ENCODE assay signal across 8 cellular contexts in genomic region chr22:36481393-36482168, GRCh38. TPM values are rescaled to one million over a fixed set of nuclear protein-coding genes. Genes with fewer than 3 reads are reported as not detected.
A peak's percentile ranks its signal among the peaks of the same experiment; 100 is the strongest.
DNase-seq lines count a peak whose midpoint lies in the region; ATAC-seq, FAIRE-seq and TF ChIP-seq lines count a peak whose summit lies in the region.

A gene with protein sequence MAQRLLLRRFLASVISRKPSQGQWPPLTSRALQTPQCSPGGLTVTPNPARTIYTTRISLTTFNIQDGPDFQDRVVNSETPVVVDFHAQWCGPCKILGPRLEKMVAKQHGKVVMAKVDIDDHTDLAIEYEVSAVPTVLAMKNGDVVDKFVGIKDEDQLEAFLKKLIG (minus strand): TSS chr22:36481640. CDS start chr22:36480837, 803 bp downstream.

- no peaks in the 10 kb centered on the region for H3K9me3 Mint-ChIP-seq in astrocyte (ENCODE audit: unreplicated experiment)

- peaks cover 30% of the 10 kb centered on the region for H3K79me2 ChIP-seq in astrocyte (ENCODE audit: insufficient read depth, low read length)

- H3K27me3 ChIP-seq in astrocyte (ENCODE audit: insufficient read depth, low read length) (no peaks in the 10 kb centered on the region), right cardiac atrium (ENCODE audit: control insufficient read depth, insufficient read depth) (no peaks in the 10 kb centered on the region), rectal smooth muscle tissue (ENCODE audit: control insufficient read depth, insufficient read depth, low read length) (no peaks in the 10 kb centered on the region), aorta (ENCODE audit: control insufficient read depth in 1 of 2, insufficient read depth in 2 of 2, low read length in 1 of 2) (no peaks in the 10 kb centered on the region)

- H3K4me3 ChIP-seq in astrocyte (ENCODE audit: insufficient read depth, low read depth, low read length) (peak within 1 kb of the TSS; percentile 77), right cardiac atrium (ENCODE audit: low read length) (peak within 1 kb of the TSS; percentile 50), rectal smooth muscle tissue (ENCODE audit: low read length) (peak within 1 kb of the TSS; percentile 90), aorta (ENCODE audit: low read length in 2 of 2) (peak within 1 kb of the TSS; percentile 68 to 77)

- no peak for TF ChIP-seq CTCF in astrocyte (IDR thresholded peaks at IDR 0.05; ENCODE audit: insufficient read depth, low read depth, low read length)

- intact Hi-C loops in right cardiac atrium (cut with DNase I) (loop anchor here in 1 of 4 donors (10.0 kb wide), 1 partner anchor 327 kb away; no protein-coding TSS in a partner anchor), aorta (cut with DNase I) (no loop called here)

- H3K4me3 Mint-ChIP-seq in astrocyte (ENCODE audit: unreplicated experiment) = peak within 1 kb of the TSS; percentile 96

- H3K27ac ChIP-seq in astrocyte (ENCODE audit: low read depth, low read length) (peak within 1 kb of the TSS; percentile 82), right cardiac atrium (ENCODE audit: low read length) (peak within 1 kb of the TSS; percentile 95), rectal smooth muscle tissue (ENCODE audit: low read depth, low read length) (peak within 1 kb of the TSS; percentile 97), aorta (ENCODE audit: low read depth in 1 of 2, low read length in 2 of 2) (peak within 1 kb of the TSS; percentile 33 to 91)

- no peaks in the 10 kb centered on the region for H4K20me1 ChIP-seq in astrocyte (ENCODE audit: insufficient read depth, low read length)

- H3K9ac ChIP-seq in astrocyte (ENCODE audit: low read length) = peak within 1 kb of the TSS; percentile 85
- H3K9ac ChIP-seq in rectal smooth muscle tissue (ENCODE audit: low read length) = peak within 1 kb of the TSS; percentile 54

- H3K27me3 Mint-ChIP-seq in astrocyte (ENCODE audit: low read depth, unreplicated experiment) = no peaks in the 10 kb centered on the region

- peak; percentile 58 for ATAC-seq in GM18499 (IDR thresholded peaks at IDR 0.05; ENCODE audit: insufficient read depth, unreplicated experiment)
- peak; percentile 85 for ATAC-seq in HG02970 (IDR thresholded peaks at IDR 0.05; ENCODE audit: low FRiP score, unreplicated experiment)
- peak; percentile 95 to 97 for ATAC-seq in right cardiac atrium
- peak; percentile 97 for ATAC-seq in aorta (ENCODE audit: low FRiP score)

- peaks cover 9% of the 10 kb centered on the region for H3K4me1 ChIP-seq in astrocyte (ENCODE audit: insufficient read depth, low read length)
- peaks cover 2% of the 10 kb centered on the region for H3K4me1 ChIP-seq in right cardiac atrium (ENCODE audit: control insufficient read depth, insufficient read depth, low read length)
- peaks cover 13% of the 10 kb centered on the region for H3K4me1 ChIP-seq in rectal smooth muscle tissue (ENCODE audit: control insufficient read depth, insufficient read depth, low read length)
- H3K4me1 ChIP-seq in aorta (ENCODE audit: control insufficient read depth in 1 of 2, insufficient read depth in 2 of 2, low read length in 2 of 2) = no peaks in the 10 kb centered on the region

- peak within 1 kb of the TSS; percentile 71 for H2AFZ ChIP-seq in astrocyte (ENCODE audit: low read depth, low read length)

- H3K9me3 ChIP-seq in astrocyte (ENCODE audit: insufficient read depth, low read depth, low read length) (peaks cover under 1% of the 10 kb centered on the region), right cardiac atrium (ENCODE audit: control insufficient read depth, low read length) (no peaks in the 10 kb centered on the region), aorta (ENCODE audit: control insufficient read depth, low read length) (no peaks in the 10 kb centered on the region)

- peak within 1 kb of the TSS; percentile 95 for H3K27ac Mint-ChIP-seq in astrocyte (ENCODE audit: unreplicated experiment)

- H3K36me3 ChIP-seq in astrocyte (ENCODE audit: insufficient read depth, low read length) (peaks cover 3% of the 10 kb centered on the region), rectal smooth muscle tissue (ENCODE audit: control insufficient read depth, insufficient read depth, low read length) (peaks cover 11% of the 10 kb centered on the region), aorta (ENCODE audit: control insufficient read depth in 1 of 2, insufficient read depth in 2 of 2, low read length in 1 of 2) (peaks cover 2% of the 10 kb centered on the region in 2 donors)

- peak; percentile 17 for FAIRE-seq in astrocyte (lab: Jason Lieb, UNC)

- peaks cover 18% of the 10 kb centered on the region for H3K4me1 Mint-ChIP-seq in astrocyte (ENCODE audit: low read depth, unreplicated experiment)

- under 1% methylated on average over 62 of the region's 62 CpGs for WGBS in right cardiac atrium
- WGBS in aorta, 2 donors = 1% methylated on average over 61 to 62 of the region's 62 CpGs

- H3K4me2 ChIP-seq in astrocyte (ENCODE audit: low read length) = peak within 1 kb of the TSS; percentile 87

- H3K36me3 Mint-ChIP-seq in astrocyte (ENCODE audit: low read depth, unreplicated experiment) = peaks cover 9% of the 10 kb centered on the region

- DNase-seq in NCI-H2029 (lab: John Stamatoyannopoulos, UW) = peak; percentile 94
- peak; percentile 95 for DNase-seq in T-helper 22 cell (ENCODE audit: low read depth)
- peak; percentile 91 for DNase-seq in astrocyte (ENCODE audit: low read depth)
- DNase-seq in right cardiac atrium = peak; percentile 98 to 99 (median 99)
- peak; percentile 98 for DNase-seq in aorta

RNA-seq across cellular contexts. Expression of the gene that starts here (rescaled TPM):
- total RNA-seq in astrocyte = 56.4 and 61.0 TPM in 2 replicates
- 100 to 1,000 TPM in 3 of 4 donors, 10 to 100 TPM in 1; 95.4 to 114 (median 105) TPM for total RNA-seq in right cardiac atrium
- 133 TPM for polyA plus RNA-seq in right cardiac atrium
- total RNA-seq in aorta = 10 to 100 TPM; 29.6 to 42.3 TPM
- 10 to 100 TPM; 54.2 to 72.6 TPM for polyA plus RNA-seq in aorta

Comparison
In these comparisons a context has a peak if more than half of its experiments do, and no peak if none do; other contexts are left out.
1. Peak in every context shown above with its lines: DNase-seq, ATAC-seq, H3K4me3 ChIP-seq and H3K27ac ChIP-seq.